Comparison of ENCODE assay signal across 9 cellular contexts in genomic region chr1:20058531-20058930, GRCh38. TPM values are rescaled to one million over a fixed set of nuclear protein-coding genes. Genes with fewer than 3 reads are reported as not detected.
DNase-seq lines count a peak whose midpoint lies in the region; ATAC-seq and TF ChIP-seq lines count a peak whose summit lies in the region.
"Had no signal": no experiment of that assay in that cellular context is flagged by ENCODE, and none has a peak within 500 bp of the region (broad histone marks: within the 10 kb centered on the region; RNA-seq: fewer than 3 reads in every experiment).

No MANE protein-coding gene starts in this region.

- H3K4me1 Mint-ChIP-seq in central memory CD8-positive, alpha-beta T cell: peaks cover 37% of the 10 kb centered on the region

- peak overlapping the region; percentile 22 for H3K27ac ChIP-seq in smooth muscle cell (ENCODE audit: low read depth)

- H3K27me3 ChIP-seq in smooth muscle cell (ENCODE audit: low read depth): no peaks in the 10 kb centered on the region

- no peaks in the 10 kb centered on the region for H3K9me3 ChIP-seq in smooth muscle cell (replicated peaks; ENCODE audit: low read depth)

- peak overlapping the region; percentile 54 for H3K4me3 Mint-ChIP-seq in central memory CD8-positive, alpha-beta T cell
- H3K4me3 Mint-ChIP-seq: neural crest cell had no signal

- no peaks in the 10 kb centered on the region for H4K20me1 ChIP-seq in smooth muscle cell (ENCODE audit: low read depth)

- H3K27me3 Mint-ChIP-seq in central memory CD8-positive, alpha-beta T cell: no peaks in the 10 kb centered on the region

- H3K36me3 ChIP-seq in smooth muscle cell (ENCODE audit: low read depth): no peaks in the 10 kb centered on the region

- peaks cover 1% of the 10 kb centered on the region for H3K36me3 Mint-ChIP-seq in central memory CD8-positive, alpha-beta T cell (ENCODE audit: insufficient read depth)

- H3K9me3 Mint-ChIP-seq in central memory CD8-positive, alpha-beta T cell: no peaks in the 10 kb centered on the region

- H3K4me2 ChIP-seq in smooth muscle cell: peak overlapping the region; percentile 59

- H3K27ac Mint-ChIP-seq in central memory CD8-positive, alpha-beta T cell (ENCODE audit: low read depth): no peak overlapping the region

- no peak overlapping the region for H3K9ac ChIP-seq in smooth muscle cell (ENCODE audit: low read depth)

- no peak overlapping the region for H3K4me3 ChIP-seq in smooth muscle cell

- H3K79me2 ChIP-seq in smooth muscle cell (ENCODE audit: low read depth): no peaks in the 10 kb centered on the region

- peaks cover 7% of the 10 kb centered on the region for H3F3A ChIP-seq in smooth muscle cell (ENCODE audit: low read depth)

- H3K4me1 ChIP-seq in smooth muscle cell (ENCODE audit: low read depth): no peaks in the 10 kb centered on the region

- no peak for TF ChIP-seq CTCF in smooth muscle cell (IDR thresholded peaks at IDR 0.05; ENCODE audit: borderline replicate concordance, insufficient read depth, poor library complexity, severe bottlenecking)

- DNase-seq in COLO829 (ENCODE audit: low spot score) (peak; percentile 86), RPMI7951 (ENCODE audit: low read depth) (peak; percentile 89), smooth muscle cell (lab: John Stamatoyannopoulos, UW; ENCODE audit: unreplicated experiment) (no peak), HT-29 (ENCODE audit: low spot score) (no peak), GOT3 (lab: John Stamatoyannopoulos, UW) (no peak), NCI-H1694 treated with DMSO at 0.1 percent for 48 hours (lab: John Stamatoyannopoulos, UW) (no peak)
- no peak for DNase-seq in central memory CD8-positive, alpha-beta T cell (ENCODE audit: low spot score in 2 of 2)

- 0% methylated on average over 1 of the region's 1 CpG for WGBS in smooth muscle cell (ENCODE audit: low lambda C conversion rate)

- peak; percentile 96 for ATAC-seq in central memory CD8-positive, alpha-beta T cell (replicated peaks; ENCODE audit: extremely low read depth, poor library complexity, severe bottlenecking)
- no peak for ATAC-seq in GM21619 (IDR thresholded peaks at IDR 0.05; ENCODE audit: unreplicated experiment)

- H2AFZ ChIP-seq in smooth muscle cell (ENCODE audit: low read depth): no peak overlapping the region

RNA-seq across cellular contexts. Expression of gene PLA2G5, which starts 11.5 kb away (rescaled TPM):
- not detected in 2 replicates for total RNA-seq in RPMI7951 (2014; rRNA removed; shearing (Covaris generic))
- 0.22 TPM in 2 replicates for total RNA-seq in smooth muscle cell
- 0.64 TPM in 1 of 2 replicates, not detected in the other for polyA plus RNA-seq in smooth muscle cell
- total RNA-seq in HT-29 (2014; rRNA removed; shearing (Covaris generic)): not detected in 2 replicates
- total RNA-seq: neural crest cell had no signal

Comparison
In these comparisons a context has a peak if more than half of its experiments do, and no peak if none do; other contexts are left out.
1. DNase-seq: peak in COLO829 (single experiment) and RPMI7951 (single experiment); none in central memory CD8-positive, alpha-beta T cell (0 of 2), smooth muscle cell (single experiment), HT-29 (single experiment), GOT3 (single experiment) and NCI-H1694 treated with DMSO at 0.1 percent for 48 hours (single experiment).